10 cellular contexts compared by ENCODE assay signal in the genomic region with DNA sequence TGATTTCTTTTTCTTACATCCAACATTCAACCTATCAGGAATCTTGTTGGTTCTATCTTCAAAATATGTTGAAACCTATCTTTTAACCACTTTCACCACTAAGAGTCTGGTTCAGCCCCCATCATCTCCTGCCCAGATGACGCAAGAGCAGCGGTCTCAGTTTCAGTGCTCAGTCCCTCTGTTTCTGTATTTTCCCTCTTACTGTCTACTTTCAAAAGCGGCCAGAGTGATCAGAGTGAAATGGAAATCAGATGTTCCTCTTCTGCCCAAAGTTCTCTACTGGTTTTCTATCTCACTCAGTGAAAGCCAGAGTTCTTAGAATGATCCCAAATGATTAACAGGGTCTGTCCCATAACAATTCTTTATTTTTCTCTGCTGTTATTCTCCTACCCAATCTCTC.
A peak's percentile ranks its signal among the peaks of the same experiment; 100 is the strongest.
DNase-seq lines count a peak whose midpoint lies in the region; ATAC-seq and TF ChIP-seq lines count a peak whose summit lies in the region.
"Had no signal": no experiment of that assay in that cellular context is flagged by ENCODE, and none has a peak within 500 bp of the region (broad histone marks: within the 10 kb centered on the region; RNA-seq: fewer than 3 reads in every experiment).

No MANE protein-coding gene starts in this region.

- no peak overlapping the region for H3K27ac Mint-ChIP-seq in chondrocyte (ENCODE audit: unreplicated experiment)
- H3K27ac Mint-ChIP-seq: activated naive CD8-positive, alpha-beta T cell treated with anti-CD3 and anti-CD28 coated beads, Interleukin-2, amount 10 ng/mL, durations not matched to agents 7 days and 5 days had no signal

- DNase-seq in activated T-cell treated with anti-CD3 and anti-CD28 coated beads, Interleukin-2, amount 50 U/mL, for 48 hours, result peak; percentile 30 to 55
- DNase-seq in chondrocyte (ENCODE audit: low spot score) (no peak), superior temporal gyrus (ENCODE audit: extremely low spot score) (no peak), NCI-H2196 treated with DMSO at 0.1 percent for 48 hours (lab: John Stamatoyannopoulos, UW; ENCODE audit: unreplicated experiment) (no peak)
- DNase-seq: activated naive CD8-positive, alpha-beta T cell treated with anti-CD3 and anti-CD28 coated beads, Interleukin-2, amount 10 ng/mL, durations not matched to agents 7 days and 5 days; DMS153 had no signal

- TF ChIP-seq CTCF in chondrocyte (IDR thresholded peaks at IDR 0.05), result no peak

- peaks cover 4% of the 10 kb centered on the region for H3K4me1 Mint-ChIP-seq in chondrocyte (ENCODE audit: low read depth)

- ATAC-seq in GM18498 (IDR thresholded peaks at IDR 0.05; ENCODE audit: unreplicated experiment), result peak; percentile 89
- peak; percentile 85 for ATAC-seq in GM19468 (IDR thresholded peaks at IDR 0.05; ENCODE audit: extremely low read depth, unreplicated experiment)
- peak; percentile 92 for ATAC-seq in HG03135 (IDR thresholded peaks at IDR 0.05; ENCODE audit: unreplicated experiment)
- no peak for ATAC-seq in esophagus mucosa

- H3K36me3 Mint-ChIP-seq in chondrocyte (ENCODE audit: low read depth), result peaks cover 1% of the 10 kb centered on the region
- H3K36me3 Mint-ChIP-seq: activated naive CD8-positive, alpha-beta T cell treated with anti-CD3 and anti-CD28 coated beads, Interleukin-2, amount 10 ng/mL, durations not matched to agents 7 days and 5 days had no signal

- H3K27me3 Mint-ChIP-seq in chondrocyte (ENCODE audit: low read depth), result no peaks in the 10 kb centered on the region
- H3K27me3 Mint-ChIP-seq: activated naive CD8-positive, alpha-beta T cell treated with anti-CD3 and anti-CD28 coated beads, Interleukin-2, amount 10 ng/mL, durations not matched to agents 7 days and 5 days had no signal

- no peak overlapping the region for H3K4me3 Mint-ChIP-seq in chondrocyte (ENCODE audit: unreplicated experiment)
- H3K4me3 Mint-ChIP-seq: activated naive CD8-positive, alpha-beta T cell treated with anti-CD3 and anti-CD28 coated beads, Interleukin-2, amount 10 ng/mL, durations not matched to agents 7 days and 5 days had no signal

- H3K9me3 Mint-ChIP-seq in chondrocyte (ENCODE audit: low read depth), result no peaks in the 10 kb centered on the region
- H3K9me3 Mint-ChIP-seq: activated naive CD8-positive, alpha-beta T cell treated with anti-CD3 and anti-CD28 coated beads, Interleukin-2, amount 10 ng/mL, durations not matched to agents 7 days and 5 days had no signal

Comparison
In these comparisons a context has a peak if more than half of its experiments do, and no peak if none do; other contexts are left out.
1. DNase-seq: peak in activated T-cell treated with anti-CD3 and anti-CD28 coated beads, Interleukin-2, amount 50 U/mL, for 48 hours (2 of 2); none in chondrocyte (single experiment), superior temporal gyrus (single experiment) and NCI-H2196 treated with DMSO at 0.1 percent for 48 hours (single experiment).